9 cellular contexts compared by ENCODE assay signal in the genomic region with DNA sequence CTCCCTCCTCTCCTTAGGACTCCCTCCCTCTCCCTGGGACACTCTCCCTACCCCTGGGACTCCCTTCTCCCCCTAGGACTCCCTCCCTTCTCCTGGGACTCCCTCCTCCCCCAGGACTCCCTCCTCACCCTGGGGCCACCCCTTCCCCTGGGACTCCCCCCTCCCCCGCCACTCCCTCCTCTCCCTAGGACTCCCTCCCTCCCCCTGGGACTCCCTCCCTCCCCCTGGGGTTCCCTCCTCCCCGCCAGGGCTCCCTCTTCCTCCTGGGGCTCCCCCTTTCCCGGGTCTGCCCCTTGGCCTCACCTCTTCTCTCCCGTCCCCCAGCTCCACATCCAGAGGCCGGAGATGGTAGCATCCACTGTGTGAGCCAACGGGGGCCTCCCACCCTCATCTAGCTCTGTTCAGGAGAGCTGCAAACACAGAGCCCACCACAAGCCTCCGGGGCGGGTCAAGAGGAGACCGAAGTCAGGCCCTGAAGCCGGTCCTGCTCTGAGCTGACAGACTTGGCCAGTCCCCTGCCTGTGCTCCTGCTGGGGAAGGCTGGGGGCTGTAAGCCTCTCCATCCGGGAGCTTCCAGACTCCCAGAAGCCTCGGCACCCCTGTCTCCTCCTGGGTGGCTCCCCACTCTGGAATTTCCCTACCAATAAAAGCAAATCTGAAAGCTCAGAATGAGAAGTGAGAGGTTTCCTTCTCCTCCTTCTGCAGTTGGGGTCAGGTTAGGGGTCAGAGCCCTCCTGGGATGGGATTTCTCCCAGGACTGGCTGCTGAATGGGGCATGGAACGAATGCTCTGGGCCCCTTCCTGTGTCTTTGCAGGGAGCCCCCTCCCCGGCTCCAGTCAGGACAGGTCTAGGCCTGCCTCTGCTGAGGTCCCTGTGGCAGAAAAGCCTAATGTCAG. TPM values are rescaled to one million over a fixed set of nuclear protein-coding genes. Genes with fewer than 3 reads are reported as not detected.
DNase-seq lines count a peak whose midpoint lies in the region; ATAC-seq, FAIRE-seq and TF ChIP-seq lines count a peak whose summit lies in the region.
"Had no signal": no experiment of that assay in that cellular context is flagged by ENCODE, and none has a peak within 500 bp of the region (broad histone marks: within the 10 kb centered on the region; RNA-seq: fewer than 3 reads in every experiment).

No MANE protein-coding gene starts in this region.

- no peak for ATAC-seq in CD8-positive, alpha-beta T cell
- peak; percentile 35 for ATAC-seq in GM21723 (IDR thresholded peaks at IDR 0.05; ENCODE audit: unreplicated experiment)
- ATAC-seq in natural killer cell: no peak

- intact Hi-C loops in CD8-positive, alpha-beta T cell (cut with DNase I, micrococcal nuclease): no loop called here
- intact Hi-C loops in natural killer cell (cut with micrococcal nuclease): no loop called here

- no peaks in the 10 kb centered on the region for H3K9me3 ChIP-seq in CD8-positive, alpha-beta T cell (ENCODE audit: low read length)
- H3K9me3 ChIP-seq in suprapubic skin: no peaks in the 10 kb centered on the region
- H3K9me3 ChIP-seq: neutrophil had no signal

- peaks cover 2% of the 10 kb centered on the region for H3K36me3 Mint-ChIP-seq in CD8-positive, alpha-beta T cell
- no peaks in the 10 kb centered on the region for H3K36me3 Mint-ChIP-seq in activated naive CD8-positive, alpha-beta T cell
- H3K36me3 Mint-ChIP-seq in natural killer cell: no peaks in the 10 kb centered on the region

- H3K4me1 ChIP-seq in CD8-positive, alpha-beta T cell (ENCODE audit: insufficient read depth, low read length): peaks cover 19% of the 10 kb centered on the region
- peaks cover 11% of the 10 kb centered on the region for H3K4me1 ChIP-seq in suprapubic skin

- TF ChIP-seq CTCF in CD8-positive, alpha-beta T cell (IDR thresholded peaks at IDR 0.05): no peak
- TF ChIP-seq CTCF in natural killer cell (IDR thresholded peaks at IDR 0.05): no peak
- no peak for TF ChIP-seq CTCF in suprapubic skin (IDR thresholded peaks at IDR 0.05)
- TF ChIP-seq CTCF in D721Med (IDR thresholded peaks at IDR 0.05; ENCODE audit: insufficient read depth, missing control alignments): no peak

- H3K27ac ChIP-seq in CD8-positive, alpha-beta T cell (ENCODE audit: low read depth, low read length): no peak overlapping the region
- no peak overlapping the region for H3K27ac ChIP-seq in suprapubic skin
- H3K27ac ChIP-seq: neutrophil had no signal

- no peak overlapping the region for H3K4me3 ChIP-seq in CD8-positive, alpha-beta T cell (ENCODE audit: low read depth, low read length)
- no peak overlapping the region for H3K4me3 ChIP-seq in suprapubic skin

- no peak for TF ChIP-seq POLR2A in suprapubic skin (IDR thresholded peaks at IDR 0.05)

- DNase-seq in CD8-positive, alpha-beta T cell: no peak
- DNase-seq in natural killer cell (no peak), suprapubic skin (ENCODE audit: low spot score in 2 of 2) (no peak), D721Med (ENCODE audit: insufficient read length, low spot score) (no peak), NCI-H345 (lab: John Stamatoyannopoulos, UW) (no peak), NCI-H524 treated with DMSO at 0.1 percent for 48 hours (lab: John Stamatoyannopoulos, UW) (no peak)

- H3K4me1 Mint-ChIP-seq in CD8-positive, alpha-beta T cell (ENCODE audit: low read depth): peaks cover 15% of the 10 kb centered on the region
- H3K4me1 Mint-ChIP-seq in activated naive CD8-positive, alpha-beta T cell (ENCODE audit: low read depth): peaks cover 15% of the 10 kb centered on the region
- peaks cover 0 to 31% of the 10 kb centered on the region in 2 donors for H3K4me1 Mint-ChIP-seq in natural killer cell

- no peaks in the 10 kb centered on the region for H3K36me3 ChIP-seq in CD8-positive, alpha-beta T cell (ENCODE audit: insufficient read depth, low read length)
- no peaks in the 10 kb centered on the region for H3K36me3 ChIP-seq in suprapubic skin
- H3K36me3 ChIP-seq: neutrophil had no signal

- CTCF ChIA-PET in CD8-positive, alpha-beta T cell (lab: Charles Lee): no interaction called here

- WGBS in suprapubic skin: 42% methylated on average over 11 of the region's 14 CpGs

- peak overlapping the region; percentile 41 for H3K27ac Mint-ChIP-seq in CD8-positive, alpha-beta T cell
- peak overlapping the region; percentile 46 for H3K27ac Mint-ChIP-seq in activated naive CD8-positive, alpha-beta T cell
- H3K27ac Mint-ChIP-seq in natural killer cell: peak overlapping the region; percentile 53 to 87

- no peak overlapping the region for H3K4me3 Mint-ChIP-seq in CD8-positive, alpha-beta T cell
- H3K4me3 Mint-ChIP-seq in activated naive CD8-positive, alpha-beta T cell: no peak overlapping the region
- peak overlapping the region; percentile 45 for H3K4me3 Mint-ChIP-seq in natural killer cell

- H3K9me3 Mint-ChIP-seq in CD8-positive, alpha-beta T cell: no peaks in the 10 kb centered on the region
- no peaks in the 10 kb centered on the region for H3K9me3 Mint-ChIP-seq in activated naive CD8-positive, alpha-beta T cell (ENCODE audit: low read depth)
- H3K9me3 Mint-ChIP-seq in natural killer cell: no peaks in the 10 kb centered on the region

- no peak for FAIRE-seq in D721Med (lab: Jason Lieb, UNC)

- peaks cover 12% of the 10 kb centered on the region for H3K27me3 Mint-ChIP-seq in CD8-positive, alpha-beta T cell (ENCODE audit: low read depth)
- H3K27me3 Mint-ChIP-seq in activated naive CD8-positive, alpha-beta T cell: peaks cover 6% of the 10 kb centered on the region
- peaks cover 3 to 6% of the 10 kb centered on the region in 2 donors for H3K27me3 Mint-ChIP-seq in natural killer cell (ENCODE audit: low read depth in 2 of 2)

- POLR2A ChIA-PET in CD8-positive, alpha-beta T cell (lab: Charles Lee): no interaction called here

- TF ChIP-seq EP300 in suprapubic skin (IDR thresholded peaks at IDR 0.05): no peak

- no peaks in the 10 kb centered on the region for H3K27me3 ChIP-seq in CD8-positive, alpha-beta T cell (ENCODE audit: insufficient read depth, low read length)
- peaks cover 17% of the 10 kb centered on the region for H3K27me3 ChIP-seq in suprapubic skin

RNA-seq across cellular contexts. Expression of a gene that starts 1.4 kb away (rescaled TPM):
- total RNA-seq in CD8-positive, alpha-beta T cell: not detected
- total RNA-seq in natural killer cell (not detected), suprapubic skin (under 1 TPM; 0.08 to 0.25 (median 0.14) TPM)

RNA-seq across cellular contexts. Expression of a gene that starts 49.2 kb away (rescaled TPM):
- total RNA-seq in CD8-positive, alpha-beta T cell: not detected
- total RNA-seq in natural killer cell (1 to 10 TPM in 2 of 3 donors, not detected in 1; 1.2 to 4.6 TPM), suprapubic skin (not detected)
